In genomic region chr11:75814686-75815344, GRCh38 we compare ENCODE assay signal across 8 cellular contexts. TPM values are rescaled to one million over a fixed set of nuclear protein-coding genes. Genes with fewer than 3 reads are reported as not detected.
A peak's percentile ranks its signal among the peaks of the same experiment; 100 is the strongest.
DNase-seq lines count a peak whose midpoint lies in the region; ATAC-seq, FAIRE-seq and TF ChIP-seq lines count a peak whose summit lies in the region.

TSS of gene UVRAG (plus strand) at chr11:75815210. CDS start at chr11:75815408, 198 bp downstream.

- H3K4me1 ChIP-seq in HUES64 (ENCODE audit: insufficient read depth, low read length) (peaks cover 18% of the 10 kb centered on the region), OCI-LY1 (ENCODE audit: insufficient read depth, low read length, severe bottlenecking) (peaks cover 58% of the 10 kb centered on the region), mesodermal cell (ENCODE audit: control insufficient read depth, insufficient read depth, low read length, poor library complexity, severe bottlenecking) (peaks cover 29% of the 10 kb centered on the region)

- CTCF ChIA-PET in Calu3 (lab: Charles Lee): interaction anchor here (1.3 kb wide), 1 partner anchor 91 kb away, joined by 6 read pairs; no protein-coding TSS in a partner anchor

- peak within 1 kb of the TSS; percentile 92 for H3K27ac Mint-ChIP-seq in Calu3 (ENCODE audit: unreplicated experiment)

- H3K4me3 ChIP-seq in HUES64 (ENCODE audit: low read length): peak within 1 kb of the TSS; percentile 81
- peak within 1 kb of the TSS; percentile 95 for H3K4me3 ChIP-seq in OCI-LY1 (ENCODE audit: low read depth, low read length, poor library complexity, severe bottlenecking)
- H3K4me3 ChIP-seq in mesodermal cell (ENCODE audit: extremely low read depth, insufficient read depth, low read length, poor library complexity, severe bottlenecking): peak within 1 kb of the TSS; percentile 95

- no peaks in the 10 kb centered on the region for H3F3A ChIP-seq in OCI-LY1 (ENCODE audit: insufficient read depth, low read length)

- H3K4me3 Mint-ChIP-seq in Calu3 (ENCODE audit: low read depth, unreplicated experiment): no peak within 1 kb of the TSS

- TF ChIP-seq CTCF in Calu3 (IDR thresholded peaks at IDR 0.05; ENCODE audit: unreplicated experiment) (no peak), OCI-LY1 (IDR thresholded peaks at IDR 0.05; ENCODE audit: low read length) (no peak)

- H2AFZ ChIP-seq in OCI-LY1 (ENCODE audit: low read length): peak within 1 kb of the TSS; percentile 30; the same call in 1 of the 2 replicates

- no peaks in the 10 kb centered on the region for H3K36me3 ChIP-seq in HUES64 (ENCODE audit: insufficient read depth, low read length)
- no peaks in the 10 kb centered on the region for H3K36me3 ChIP-seq in OCI-LY1 (ENCODE audit: insufficient read depth, low read length)
- H3K36me3 ChIP-seq in mesodermal cell (ENCODE audit: control insufficient read depth, insufficient read depth, low read length): no peaks in the 10 kb centered on the region

- H3K79me2 ChIP-seq in OCI-LY1 (ENCODE audit: insufficient read depth, low read length): peaks cover 41% of the 10 kb centered on the region

- BruUV-seq in Calu3 (replicated peaks; lab: Mats Ljungman, UMichigan): no TSS peak

- no peaks in the 10 kb centered on the region for H3K27me3 Mint-ChIP-seq in Calu3 (ENCODE audit: unreplicated experiment)

- DNase-seq in Calu3: peak; percentile 98
- peak; percentile 97 for DNase-seq in activated CD8-positive, alpha-beta memory T cell treated with anti-CD3 and anti-CD28 coated beads, Interleukin-2, amount 50 U/mL, for 4 hours
- peak; percentile 94 to 96 for DNase-seq in stimulated activated CD8-positive, alpha-beta memory T cell treated with anti-CD3 and anti-CD28 coated beads, Interleukin-15, amount 100 ng/mL, for 4 hours (ENCODE audit: low read depth in 2 of 2)

- ATAC-seq in GM21447 (IDR thresholded peaks at IDR 0.05; ENCODE audit: unreplicated experiment): peak; percentile 75

- no peaks in the 10 kb centered on the region for H4K20me1 ChIP-seq in OCI-LY1 (ENCODE audit: insufficient read depth, low read length)

- peak; percentile 97 for FAIRE-seq in endometrium (lab: Jason Lieb, UNC)

- H3K9ac ChIP-seq in HUES64 (ENCODE audit: low read depth, low read length) (peak within 1 kb of the TSS; percentile 73), OCI-LY1 (ENCODE audit: low read length) (peak within 1 kb of the TSS; percentile 96)

- H3K27ac ChIP-seq in HUES64 (ENCODE audit: low read depth, low read length): peak within 1 kb of the TSS; percentile 46; the same call in 1 of the 2 replicates
- peak within 1 kb of the TSS; percentile 65 for H3K27ac ChIP-seq in OCI-LY1 (ENCODE audit: low read depth, low read length, poor library complexity, severe bottlenecking)
- H3K27ac ChIP-seq in mesodermal cell (ENCODE audit: low read depth, low read length, severe bottlenecking): peak within 1 kb of the TSS; percentile 81

- peak within 1 kb of the TSS; percentile 87 for H3K4me2 ChIP-seq in OCI-LY1 (ENCODE audit: low read length)

- no peaks in the 10 kb centered on the region for H3K9me2 ChIP-seq in OCI-LY1 (ENCODE audit: low read depth, low read length)

- H3K27me3 ChIP-seq in HUES64 (ENCODE audit: insufficient read depth, low read length): peaks cover 6% of the 10 kb centered on the region
- no peaks in the 10 kb centered on the region for H3K27me3 ChIP-seq in OCI-LY1 (ENCODE audit: insufficient read depth, low read length)

- H3K36me3 Mint-ChIP-seq in Calu3 (ENCODE audit: insufficient read depth, unreplicated experiment): no peaks in the 10 kb centered on the region

- intact Hi-C loops in Calu3 (cut with micrococcal nuclease; ENCODE audit: unreplicated experiment): loop anchor here (5.0 kb wide), 1 partner anchor 52 kb away; no protein-coding TSS in a partner anchor

- no peaks in the 10 kb centered on the region for H3K9me3 Mint-ChIP-seq in Calu3 (ENCODE audit: low read depth, unreplicated experiment)

- H3K9me3 ChIP-seq in HUES64 (ENCODE audit: insufficient read depth, low read depth, low read length): no peaks in the 10 kb centered on the region
- H3K9me3 ChIP-seq in OCI-LY1 (ENCODE audit: low read length): no peaks in the 10 kb centered on the region
- no peaks in the 10 kb centered on the region for H3K9me3 ChIP-seq in mesodermal cell (ENCODE audit: control insufficient read depth, low read length)

- WGBS in HUES64: under 1% methylated on average over 39 of the region's 39 CpGs
- WGBS in mesodermal cell (ENCODE audit: insufficient coverage in 2 of 2), 2 experiments: 0% methylated on average over 28 to 37 of the region's 39 CpGs

- peaks cover 12% of the 10 kb centered on the region for H3K4me1 Mint-ChIP-seq in Calu3 (ENCODE audit: low read depth, unreplicated experiment)

RNA-seq across cellular contexts. Expression of gene UVRAG, which starts in this region (rescaled TPM):
- total RNA-seq in Calu3 (2022): 18.5 and 26.6 TPM in 2 replicates
- polyA plus RNA-seq in HUES64 (2013, experiment 1 of 2): 6.7 TPM
- 10.2 TPM for polyA plus RNA-seq in HUES64 (2013, experiment 2 of 2)
- 17.4 TPM for polyA plus RNA-seq in mesodermal cell (2013, experiment 1 of 2)
- 15.9 TPM for polyA plus RNA-seq in mesodermal cell (2013, experiment 2 of 2)

Comparison
In these comparisons a context has a peak if more than half of its experiments do, and no peak if none do; other contexts are left out.
1. Peak in every context shown above with its lines: DNase-seq, ATAC-seq, H3K4me3 ChIP-seq and H3K27ac ChIP-seq.